29 cellular contexts compared by ENCODE assay signal in the genomic region with DNA sequence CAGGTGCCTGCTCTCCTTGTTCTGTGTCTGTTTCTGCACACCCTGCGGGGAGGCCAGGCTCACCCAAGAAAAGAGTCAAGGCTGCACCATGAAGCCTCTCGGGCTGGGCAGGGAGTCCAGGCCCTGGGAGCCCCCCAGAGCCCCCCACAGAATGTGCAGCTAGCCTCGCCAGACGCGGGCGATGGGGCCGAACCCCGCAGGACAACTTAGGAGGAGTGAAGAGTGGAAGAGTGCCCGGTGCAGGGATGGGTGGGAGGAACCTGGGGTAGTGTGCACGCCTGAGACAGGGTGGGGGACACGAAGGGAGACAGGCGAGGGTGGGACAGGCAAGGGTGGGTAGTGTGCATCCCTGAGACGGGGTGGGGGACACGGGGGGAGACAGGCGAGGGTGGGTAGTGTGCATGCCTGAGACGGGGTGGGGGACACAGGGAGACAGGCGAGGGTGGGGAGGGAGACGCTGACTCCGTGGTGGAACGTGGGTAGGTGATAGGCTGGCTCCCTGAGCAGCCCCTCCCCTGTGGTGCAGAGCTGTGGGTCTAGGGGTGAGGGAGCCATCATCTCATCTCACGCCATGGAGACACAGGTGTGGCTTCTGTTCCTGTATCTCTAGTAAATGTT.
"Had no signal": no experiment of that assay in that cellular context is flagged by ENCODE, and none has a peak within 500 bp of the region (broad histone marks: within the 10 kb centered on the region; RNA-seq: fewer than 3 reads in every experiment).

No MANE protein-coding gene starts in this region.

- H3K36me3 ChIP-seq: breast epithelium had no signal

- H3K27ac ChIP-seq: body of pancreas, breast epithelium, KMS-11, PC-9, RWPE1 had no signal

- ATAC-seq: activated CD8-positive, alpha-beta T cell treated with anti-CD3 and anti-CD28 coated beads for 36 hours; activated T-cell treated with anti-CD3 and anti-CD28 coated beads, Interleukin-2, amount 50 U/mL, for 72 hours; activated T-helper 17 cell treated with anti-CD3 and anti-CD28 coated beads, Interleukin-2, amount 50 U/mL, for 72 hours; body of pancreas; Right ventricle myocardium inferior had no signal

- H3K4me1 ChIP-seq: body of pancreas, breast epithelium had no signal

- H3K4me3 ChIP-seq: body of pancreas, breast epithelium, PC-9 had no signal

- H2AFZ ChIP-seq: PC-9 had no signal

- H3K4me1 Mint-ChIP-seq: activated CD4-positive, alpha-beta T cell treated with anti-CD3 and anti-CD28 coated beads, Interleukin-2, amount 10 ng/mL, durations not matched to agents 24 days and 14 days; activated naive CD8-positive, alpha-beta T cell treated with anti-CD3 and anti-CD28 coated beads for 36 hours; activated T-helper 17 cell treated with anti-CD3 and anti-CD28 coated beads, Interleukin-2, amount 50 U/mL, for 72 hours had no signal

- DNase-seq: activated CD4-positive, alpha-beta T cell treated with anti-CD3 and anti-CD28 coated beads, Interleukin-2, amount 10 ng/mL, durations not matched to agents 24 days and 14 days; activated CD4-positive, alpha-beta T cell treated with anti-CD3 and anti-CD28 coated beads, Interleukin-2, amount 50 U/mL, for 4 hours; activated CD8-positive, alpha-beta T cell treated with anti-CD3 and anti-CD28 coated beads for 36 hours; activated effector memory CD4-positive, alpha-beta T cell treated with anti-CD3 and anti-CD28 coated beads, Interleukin-2, amount 50 U/mL, for 16 hours; activated naive CD4-positive, alpha-beta T cell; activated naive CD4-positive, alpha-beta T cell treated with anti-CD3 and anti-CD28 coated beads, Interleukin-2, amount 50 U/mL, for 16 hours; activated naive CD8-positive, alpha-beta T cell treated with anti-CD3 and anti-CD28 coated beads for 36 hours; activated T-cell treated with anti-CD3 and anti-CD28 coated beads, Interleukin-2, amount 50 U/mL, for 1 hour; activated T-cell treated with anti-CD3 and anti-CD28 coated beads, Interleukin-2, amount 50 U/mL, for 72 hours; amygdala; body of pancreas; MM.1S; MV-4-11; NCI-H1092; NCI-H1436 treated with DMSO at 0.1 percent for 48 hours; NCI-H1694 treated with DMSO at 0.1 percent for 48 hours; NCI-H2029; NCI-H345; NCI-H526; NCI-H748 treated with DMSO at 0.1 percent for 48 hours; NK-92 treated with Interleukin-12 subunit alpha and Interleukin-12 subunit beta, amount 100 ng/mL, for 24 hours; PC-9; SW 1271 had no signal

- H3K4me3 Mint-ChIP-seq: activated CD4-positive, alpha-beta T cell treated with anti-CD3 and anti-CD28 coated beads, Interleukin-2, amount 10 ng/mL, durations not matched to agents 24 days and 14 days; activated CD8-positive, alpha-beta T cell treated with anti-CD3 and anti-CD28 coated beads for 36 hours; activated naive CD8-positive, alpha-beta T cell treated with anti-CD3 and anti-CD28 coated beads for 36 hours; activated T-cell treated with anti-CD3 and anti-CD28 coated beads, Interleukin-2, amount 50 U/mL, for 72 hours; activated T-helper 17 cell treated with anti-CD3 and anti-CD28 coated beads, Interleukin-2, amount 50 U/mL, for 72 hours; T-helper 2 cell treated with Interferon-gamma antibody and Interleukin-4, amounts not matched to agents 5 μg/mL and 100 μg/mL, for 36 hours had no signal

- H3K27ac Mint-ChIP-seq: activated CD4-positive, alpha-beta T cell treated with anti-CD3 and anti-CD28 coated beads, Interleukin-2, amount 10 ng/mL, durations not matched to agents 24 days and 14 days; activated CD8-positive, alpha-beta T cell treated with anti-CD3 and anti-CD28 coated beads for 36 hours; activated naive CD8-positive, alpha-beta T cell treated with anti-CD3 and anti-CD28 coated beads for 36 hours; activated T-cell treated with anti-CD3 and anti-CD28 coated beads, Interleukin-2, amount 50 U/mL, for 72 hours; activated T-helper 17 cell treated with anti-CD3 and anti-CD28 coated beads, Interleukin-2, amount 50 U/mL, for 72 hours; T-helper 2 cell treated with Interferon-gamma antibody and Interleukin-4, amounts not matched to agents 5 μg/mL and 100 μg/mL, for 36 hours had no signal

- H3K27me3 Mint-ChIP-seq: activated CD4-positive, alpha-beta T cell treated with anti-CD3 and anti-CD28 coated beads, Interleukin-2, amount 10 ng/mL, durations not matched to agents 24 days and 14 days; activated CD8-positive, alpha-beta T cell treated with anti-CD3 and anti-CD28 coated beads for 36 hours; activated naive CD8-positive, alpha-beta T cell treated with anti-CD3 and anti-CD28 coated beads for 36 hours had no signal

- H3K36me3 Mint-ChIP-seq: activated naive CD8-positive, alpha-beta T cell treated with anti-CD3 and anti-CD28 coated beads for 36 hours had no signal

- H3K27me3 ChIP-seq: body of pancreas, breast epithelium had no signal

- H3K4me2 ChIP-seq: KMS-11, PC-9 had no signal

- H3K9ac ChIP-seq: KMS-11 had no signal

- H3K9me3 Mint-ChIP-seq: activated T-helper 17 cell treated with anti-CD3 and anti-CD28 coated beads, Interleukin-2, amount 50 U/mL, for 72 hours had no signal
